1 cellular context compared by ENCODE assay signal in genomic region chr20:23282111-23282510, GRCh38.
TF ChIP-seq lines count a peak whose summit lies in the region.

No MANE protein-coding gene starts in this region.

TF ChIP-seq in GM23338, 12 proteins besides CTCF, POLR2A, EP300 and RAD21 (continued from another document):
- no peak for TF ChIP-seq ZNF462 (CRISPR knock-in tag; IDR thresholded peaks at IDR 0.05)
- no peak for TF ChIP-seq EZH2phosphoT487 (IDR thresholded peaks at IDR 0.05; ENCODE audit: unreplicated experiment)
- no peak for TF ChIP-seq NANOG (IDR thresholded peaks at IDR 0.05; ENCODE audit: borderline replicate concordance)
- no peak for TF ChIP-seq ZNF114 (CRISPR knock-in tag; IDR thresholded peaks at IDR 0.05)
- TF ChIP-seq STAT1 (IDR thresholded peaks at IDR 0.05; ENCODE audit: unreplicated experiment), result no peak
- no peak for TF ChIP-seq EZH2 (IDR thresholded peaks at IDR 0.05; ENCODE audit: low read depth, unreplicated experiment)
- TF ChIP-seq, protein P1, sequence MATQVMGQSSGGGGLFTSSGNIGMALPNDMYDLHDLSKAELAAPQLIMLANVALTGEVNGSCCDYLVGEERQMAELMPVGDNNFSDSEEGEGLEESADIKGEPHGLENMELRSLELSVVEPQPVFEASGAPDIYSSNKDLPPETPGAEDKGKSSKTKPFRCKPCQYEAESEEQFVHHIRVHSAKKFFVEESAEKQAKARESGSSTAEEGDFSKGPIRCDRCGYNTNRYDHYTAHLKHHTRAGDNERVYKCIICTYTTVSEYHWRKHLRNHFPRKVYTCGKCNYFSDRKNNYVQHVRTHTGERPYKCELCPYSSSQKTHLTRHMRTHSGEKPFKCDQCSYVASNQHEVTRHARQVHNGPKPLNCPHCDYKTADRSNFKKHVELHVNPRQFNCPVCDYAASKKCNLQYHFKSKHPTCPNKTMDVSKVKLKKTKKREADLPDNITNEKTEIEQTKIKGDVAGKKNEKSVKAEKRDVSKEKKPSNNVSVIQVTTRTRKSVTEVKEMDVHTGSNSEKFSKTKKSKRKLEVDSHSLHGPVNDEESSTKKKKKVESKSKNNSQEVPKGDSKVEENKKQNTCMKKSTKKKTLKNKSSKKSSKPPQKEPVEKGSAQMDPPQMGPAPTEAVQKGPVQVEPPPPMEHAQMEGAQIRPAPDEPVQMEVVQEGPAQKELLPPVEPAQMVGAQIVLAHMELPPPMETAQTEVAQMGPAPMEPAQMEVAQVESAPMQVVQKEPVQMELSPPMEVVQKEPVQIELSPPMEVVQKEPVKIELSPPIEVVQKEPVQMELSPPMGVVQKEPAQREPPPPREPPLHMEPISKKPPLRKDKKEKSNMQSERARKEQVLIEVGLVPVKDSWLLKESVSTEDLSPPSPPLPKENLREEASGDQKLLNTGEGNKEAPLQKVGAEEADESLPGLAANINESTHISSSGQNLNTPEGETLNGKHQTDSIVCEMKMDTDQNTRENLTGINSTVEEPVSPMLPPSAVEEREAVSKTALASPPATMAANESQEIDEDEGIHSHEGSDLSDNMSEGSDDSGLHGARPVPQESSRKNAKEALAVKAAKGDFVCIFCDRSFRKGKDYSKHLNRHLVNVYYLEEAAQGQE (IDR thresholded peaks at IDR 0.05; ENCODE audit: unreplicated experiment), result no peak
- TF ChIP-seq POLR2AphosphoS5 (IDR thresholded peaks at IDR 0.05; ENCODE audit: low read depth), result no peak
- TF ChIP-seq JUNB (IDR thresholded peaks at IDR 0.05; ENCODE audit: unreplicated experiment), result no peak
- no peak for TF ChIP-seq CREB1 (CRISPR knock-in tag; IDR thresholded peaks at IDR 0.05; ENCODE audit: low read depth)
